13 cellular contexts compared by ENCODE assay signal in the genomic region with DNA sequence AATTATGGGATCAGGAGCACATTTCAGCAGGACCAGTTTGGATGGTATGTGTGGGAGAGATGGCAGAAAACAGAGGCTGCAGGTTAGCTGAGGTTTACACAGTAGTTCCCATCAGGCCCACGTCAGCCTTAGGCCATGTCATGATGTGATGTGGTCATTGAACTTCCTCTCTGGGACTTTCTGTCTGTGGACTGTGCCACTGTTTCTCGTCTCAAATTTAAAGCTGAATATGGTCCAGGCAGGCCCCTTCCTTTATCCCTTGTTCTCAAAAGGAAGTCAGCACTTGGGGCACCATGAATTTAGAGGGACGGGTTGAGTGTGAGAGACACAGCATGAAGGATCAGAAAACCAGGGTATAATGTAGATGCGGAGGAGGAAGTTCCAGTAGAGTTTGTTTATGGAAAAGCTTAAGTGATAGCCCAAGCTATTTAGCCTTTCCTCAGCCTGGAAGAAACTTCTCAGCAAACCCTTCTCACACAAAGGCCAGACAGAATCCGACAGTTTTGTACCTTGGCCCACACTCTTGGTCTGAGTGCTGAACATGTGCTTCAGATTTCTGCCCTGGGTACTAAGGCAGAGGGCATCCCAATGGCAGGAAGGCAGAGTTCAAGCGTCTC. TPM values are rescaled to one million over a fixed set of nuclear protein-coding genes. Genes with fewer than 3 reads are reported as not detected.
A peak's percentile ranks its signal among the peaks of the same experiment; 100 is the strongest.
DNase-seq lines count a peak whose midpoint lies in the region; ATAC-seq, FAIRE-seq and TF ChIP-seq lines count a peak whose summit lies in the region.
"Had no signal": no experiment of that assay in that cellular context is flagged by ENCODE, and none has a peak within 500 bp of the region (broad histone marks: within the 10 kb centered on the region; RNA-seq: fewer than 3 reads in every experiment).

No MANE protein-coding gene starts in this region.

- H3K4me3 Mint-ChIP-seq in HFFc6: peak overlapping the region; percentile 5; the same call in 1 of the 2 replicates
- no peak overlapping the region for H3K4me3 Mint-ChIP-seq in stimulated activated effector memory CD8-positive, alpha-beta T cell treated with anti-CD3 and anti-CD28 coated beads, Interleukin-12 subunit alpha, Interleukin-12 subunit beta, amount 100 ng/mL, for 72 hours
- H3K4me3 Mint-ChIP-seq: CD4-positive, CD25-positive, alpha-beta regulatory T cell had no signal

- no peak overlapping the region for H3K9ac ChIP-seq in HepG2 (ENCODE audit: insufficient read depth, low read depth, low read length)

- no peaks in the 10 kb centered on the region for H3K79me2 ChIP-seq in HepG2 (ENCODE audit: insufficient read depth, low read length)

- H3K27ac Mint-ChIP-seq in HFFc6: peak overlapping the region; percentile 58
- peak overlapping the region; percentile 43 for H3K27ac Mint-ChIP-seq in stimulated activated effector memory CD8-positive, alpha-beta T cell treated with anti-CD3 and anti-CD28 coated beads, Interleukin-12 subunit alpha, Interleukin-12 subunit beta, amount 100 ng/mL, for 72 hours
- H3K27ac Mint-ChIP-seq: CD4-positive, CD25-positive, alpha-beta regulatory T cell had no signal

- intact Hi-C loops in HepG2 (cut with micrococcal nuclease; ENCODE audit: unreplicated experiment): no loop called here

- H3K9me3 ChIP-seq in Peyer's patch: no peaks in the 10 kb centered on the region
- H3K9me3 ChIP-seq in HepG2 (ENCODE audit: low read length): no peaks in the 10 kb centered on the region

- 23% methylated on average over 6 of the region's 6 CpGs for WGBS in HepG2 (ENCODE audit: low lambda C conversion rate)

- H3K27ac ChIP-seq in Peyer's patch (peak overlapping the region; percentile 41 to 74 (median 56)), HepG2 (ENCODE audit: extremely low read length, insufficient read depth, low read length) (no peak overlapping the region)

- POLR2A ChIA-PET in HepG2 (lab: Yijun Ruan, JAX): interaction anchor here (2.4 kb wide), 1 partner anchor 15 kb away, joined by 18 read pairs; the partner anchor contains the start of gene SPRYD3
- POLR2A ChIA-PET in HEK293T (lab: Yijun Ruan, JAX): interaction anchor here (2.2 kb wide), 1 partner anchor 15 kb away, joined by 7 read pairs; the partner anchor contains the start of gene SPRYD3

- FAIRE-seq in HepG2 (lab: Jason Lieb, UNC): no peak

- H3K36me3 Mint-ChIP-seq in HFFc6 (ENCODE audit: low read depth): 0 out of 2 replicates have a peak, but pooled peaks cover 6% of the 10 kb centered on the region
- H3K36me3 Mint-ChIP-seq in stimulated activated effector memory CD8-positive, alpha-beta T cell treated with anti-CD3 and anti-CD28 coated beads, Interleukin-12 subunit alpha, Interleukin-12 subunit beta, amount 100 ng/mL, for 72 hours: peaks cover 4% of the 10 kb centered on the region
- H3K36me3 Mint-ChIP-seq: CD4-positive, CD25-positive, alpha-beta regulatory T cell had no signal

- peak overlapping the region; percentile 61 for H3K4me2 ChIP-seq in HepG2 (ENCODE audit: low read depth, low read length)

- TF ChIP-seq EP300 in HepG2 (IDR thresholded peaks at IDR 0.05; ENCODE audit: low read depth in 2 of 2, low read length in 2 of 2): no peak
- TF ChIP-seq EP300 in HepG2 (CRISPR knock-in tag; IDR thresholded peaks at IDR 0.05; ENCODE audit: borderline replicate concordance): no peak

- ATAC-seq in HepG2: no peak
- ATAC-seq in stimulated activated effector memory CD8-positive, alpha-beta T cell treated with anti-CD3 and anti-CD28 coated beads, Interleukin-12 subunit alpha, Interleukin-12 subunit beta, amount 100 ng/mL, for 72 hours: peak; percentile 22
- ATAC-seq in HG03460 (IDR thresholded peaks at IDR 0.05; ENCODE audit: unreplicated experiment): no peak
- ATAC-seq: Panc1 had no signal

- TF ChIP-seq CTCF in HFFc6 (IDR thresholded peaks at IDR 0.05): no peak
- no peak for TF ChIP-seq CTCF in Peyer's patch (IDR thresholded peaks at IDR 0.05)
- TF ChIP-seq CTCF in HepG2 (CRISPR knock-in tag; IDR thresholded peaks at IDR 0.05): no peak

- CTCF ChIA-PET in HepG2 (lab: Yijun Ruan, JAX; ENCODE audit: low intra/inter-chr PET ratio, low total read pairs) (no interaction called here), HEK293T (lab: Yijun Ruan, JAX) (interaction anchor here (1.2 kb wide), 2 partner anchors 18 to 28 kb away, joined by 4 to 5 read pairs; no protein-coding TSS in a partner anchor)

- H3K27me3 Mint-ChIP-seq in HFFc6 (ENCODE audit: insufficient read depth): peaks cover 5% of the 10 kb centered on the region; the same call in 1 of the 2 replicates

- no peak for TF ChIP-seq POLR2A in Peyer's patch (IDR thresholded peaks at IDR 0.05)
- no peak for TF ChIP-seq POLR2A in HepG2 (IDR thresholded peaks at IDR 0.05; ENCODE audit: insufficient read depth in 1 of 2, low read depth in 2 of 2, low read length in 2 of 2)

- no peaks in the 10 kb centered on the region for H3K9me3 Mint-ChIP-seq in HFFc6
- no peaks in the 10 kb centered on the region for H3K9me3 Mint-ChIP-seq in stimulated activated effector memory CD8-positive, alpha-beta T cell treated with anti-CD3 and anti-CD28 coated beads, Interleukin-12 subunit alpha, Interleukin-12 subunit beta, amount 100 ng/mL, for 72 hours

- peak overlapping the region; percentile 72 for H2AFZ ChIP-seq in HepG2 (ENCODE audit: low read length)

- in situ Hi-C loops in HepG2 (cut with HindIII; ENCODE audit: extremely low pct_ligation_motif_present, low pct_unique_long_range_greater_than_20kb): no loop called here

- TF ChIP-seq RAD21 in HepG2 (CRISPR knock-in tag; IDR thresholded peaks at IDR 0.05): no peak

- H3K4me3 ChIP-seq in Peyer's patch: no peak overlapping the region
- peak overlapping the region in 1 of 3 experiments; percentile 23; a peak in 1 of 6 replicates for H3K4me3 ChIP-seq in HepG2 (replicated peaks in 1 of 3; ENCODE audit: insufficient read depth in 1 of 3, low read depth in 2 of 3, low read length in 3 of 3)

- DNase-seq in HFFc6: no peak
- DNase-seq in Peyer's patch: no peak
- DNase-seq in HepG2 (ENCODE audit: low spot score): no peak
- no peak for DNase-seq in stimulated activated effector memory CD8-positive, alpha-beta T cell treated with anti-CD3 and anti-CD28 coated beads, Interleukin-12 subunit alpha, Interleukin-12 subunit beta, amount 100 ng/mL, for 72 hours (ENCODE audit: low spot score in 2 of 2)
- DNase-seq in occipital lobe (lab: John Stamatoyannopoulos, UW): no peak
- no peak for DNase-seq in HEK293T (ENCODE audit: extremely low spot score)
- DNase-seq in NCI-H526 (lab: John Stamatoyannopoulos, UW): no peak
- DNase-seq: CD4-positive, CD25-positive, alpha-beta regulatory T cell; kidney glomerular epithelial cell; NCI-H2171 had no signal

- H3K4me1 ChIP-seq in Peyer's patch (peaks cover 0 to 24% (median 2%) of the 10 kb centered on the region in 4 donors), HepG2 (ENCODE audit: insufficient read depth, low read length) (peaks cover 50% of the 10 kb centered on the region)

- BruUV-seq in HepG2 (replicated peaks; lab: Mats Ljungman, UMichigan): no TSS peak

- H3K27me3 ChIP-seq in Peyer's patch: no peaks in the 10 kb centered on the region
- H3K27me3 ChIP-seq in HepG2 (ENCODE audit: control insufficient read depth in 1 of 2, insufficient read depth in 2 of 2, low read length in 2 of 2): peaks cover 0 to 19% of the 10 kb centered on the region in 2 experiments; a peak in 3 of 5 replicates

- no peaks in the 10 kb centered on the region for H4K20me1 ChIP-seq in HepG2 (ENCODE audit: insufficient read depth, low read length)

- H3K36me3 ChIP-seq in Peyer's patch (no peaks in the 10 kb centered on the region), HepG2 (replicated peaks in 1 of 2; ENCODE audit: control insufficient read depth in 1 of 2, insufficient read depth in 2 of 2, low read length in 2 of 2) (no peaks in the 10 kb centered on the region)

- peaks cover 66% of the 10 kb centered on the region for H3K4me1 Mint-ChIP-seq in HFFc6 (ENCODE audit: low read depth)
- H3K4me1 Mint-ChIP-seq in stimulated activated effector memory CD8-positive, alpha-beta T cell treated with anti-CD3 and anti-CD28 coated beads, Interleukin-12 subunit alpha, Interleukin-12 subunit beta, amount 100 ng/mL, for 72 hours: peaks cover 28% of the 10 kb centered on the region

RNA-seq across cellular contexts. Expression of gene IGFBP6, which starts 3.6 kb away (rescaled TPM):
- 100 to 1,000 TPM; 317 to 444 (median 430) TPM for total RNA-seq in HFFc6 (2021; fragmentation: NEBNext Ultra II Directional; extraction: Animal tissue kit (Norgen Biotek cat#: 25700))
- 100 to 1,000 TPM in 2 of 4 donors, 10 to 100 TPM in 2; 68.5 to 191 (median 128) TPM for total RNA-seq in Peyer's patch
- 2.1 and 3.9 TPM in 2 replicates for total RNA-seq in HepG2 (2016; rRNA removed; fragmentation: Illumina TruSeq; extraction: Trizol)
- 5.3 and 5.9 TPM in 2 replicates for total RNA-seq in HepG2 (2016; cell fraction: cytosol; rRNA removed; fragmentation: Illumina TruSeq; extraction: Trizol; ENCODE audit: low read depth)
- 2.5 and 4.7 TPM in 2 replicates for total RNA-seq in HepG2 (2016; cell fraction: insoluble cytoplasmic fraction; rRNA removed; fragmentation: Illumina TruSeq; extraction: Trizol)
- total RNA-seq in HepG2 (2016; cell fraction: membrane; rRNA removed; fragmentation: Illumina TruSeq; extraction: Trizol): 3.3 and 3.5 TPM in 2 replicates
- total RNA-seq in HepG2 (2016; cell fraction: nucleus; rRNA removed; fragmentation: Illumina TruSeq; extraction: Trizol): 1.9 and 3.2 TPM in 2 replicates
- 22.6 and 25.2 TPM in 2 replicates for polyA plus RNA-seq in HepG2 (2011; rRNA removed)
- 19.0 and 41.0 TPM in 2 replicates for polyA plus RNA-seq in HepG2 (2011; cell fraction: cytosol; rRNA removed)
- 8.4 and 9.6 TPM in 2 replicates for polyA plus RNA-seq in HepG2 (2011; cell fraction: nucleus; rRNA removed)
- polyA plus RNA-seq in HepG2 (2012): 3.4 and 4.6 TPM in 2 replicates
- 4.2 and 5.7 TPM in 2 replicates for polyA plus RNA-seq in HepG2 (2016; cell fraction: cytosol; fragmentation: Illumina TruSeq; extraction: Trizol; ENCODE audit: low read depth)
- polyA plus RNA-seq in HepG2 (2016; cell fraction: insoluble cytoplasmic fraction; fragmentation: Illumina TruSeq; extraction: Trizol; ENCODE audit: low read depth): 2.0 and 2.4 TPM in 2 replicates
- 3.2 and 3.8 TPM in 2 replicates for polyA plus RNA-seq in HepG2 (2016; cell fraction: membrane; fragmentation: Illumina TruSeq; extraction: Trizol; ENCODE audit: low read depth)
- polyA plus RNA-seq in HepG2 (2016; cell fraction: nucleus; fragmentation: Illumina TruSeq; extraction: Trizol; ENCODE audit: insufficient read depth, low read depth): 5.4 and 7.5 TPM in 2 replicates
- polyA minus RNA-seq in HepG2 (2011; rRNA and poly(A)+ RNA removed; ENCODE audit: low replicate concordance): 9.0 and 27.1 TPM in 2 replicates
- polyA minus RNA-seq in HepG2 (2011; cell fraction: cytosol; rRNA and poly(A)+ RNA removed): 8.7 and 9.5 TPM in 2 replicates
- 0.77 and 1.6 TPM in 2 replicates for polyA minus RNA-seq in HepG2 (2011; cell fraction: nucleus; rRNA and poly(A)+ RNA removed)
- total RNA-seq in occipital lobe: 6.2 TPM
- total RNA-seq: CD4-positive, CD25-positive, alpha-beta regulatory T cell had no signal

RNA-seq across cellular contexts. Expression of gene SOAT2, which starts 9.4 kb away (rescaled TPM):
- total RNA-seq in HFFc6 (2021; fragmentation: NEBNext Ultra II Directional; extraction: Animal tissue kit (Norgen Biotek cat#: 25700)): under 1 TPM; 0.12 to 0.34 (median 0.18) TPM
- total RNA-seq in Peyer's patch: 10 to 100 TPM in 3 of 4 donors, not detected in 1; 13.3 to 55.0 (median 34.5) TPM
- total RNA-seq in HepG2 (2016; rRNA removed; fragmentation: Illumina TruSeq; extraction: Trizol): 6.1 and 14.9 TPM in 2 replicates
- 1.3 and 1.6 TPM in 2 replicates for total RNA-seq in HepG2 (2016; cell fraction: cytosol; rRNA removed; fragmentation: Illumina TruSeq; extraction: Trizol; ENCODE audit: low read depth)
- 5.1 and 14.3 TPM in 2 replicates for total RNA-seq in HepG2 (2016; cell fraction: insoluble cytoplasmic fraction; rRNA removed; fragmentation: Illumina TruSeq; extraction: Trizol)
- 3.9 and 5.2 TPM in 2 replicates for total RNA-seq in HepG2 (2016; cell fraction: membrane; rRNA removed; fragmentation: Illumina TruSeq; extraction: Trizol)
- total RNA-seq in HepG2 (2016; cell fraction: nucleus; rRNA removed; fragmentation: Illumina TruSeq; extraction: Trizol): 20.7 and 23.6 TPM in 2 replicates
- polyA plus RNA-seq in HepG2 (2011; rRNA removed): 108 and 131 TPM in 2 replicates
- 102 and 125 TPM in 2 replicates for polyA plus RNA-seq in HepG2 (2011; cell fraction: cytosol; rRNA removed)
- 476 and 502 TPM in 2 replicates for polyA plus RNA-seq in HepG2 (2011; cell fraction: nucleus; rRNA removed)
- polyA plus RNA-seq in HepG2 (2012): 40.7 and 74.1 TPM in 2 replicates
- polyA plus RNA-seq in HepG2 (2016; cell fraction: cytosol; fragmentation: Illumina TruSeq; extraction: Trizol; ENCODE audit: low read depth): 2.1 and 3.1 TPM in 2 replicates
- 8.4 and 8.5 TPM in 2 replicates for polyA plus RNA-seq in HepG2 (2016; cell fraction: insoluble cytoplasmic fraction; fragmentation: Illumina TruSeq; extraction: Trizol; ENCODE audit: low read depth)
- 3.3 and 4.5 TPM in 2 replicates for polyA plus RNA-seq in HepG2 (2016; cell fraction: membrane; fragmentation: Illumina TruSeq; extraction: Trizol; ENCODE audit: low read depth)
- polyA plus RNA-seq in HepG2 (2016; cell fraction: nucleus; fragmentation: Illumina TruSeq; extraction: Trizol; ENCODE audit: insufficient read depth, low read depth): 40.5 and 42.0 TPM in 2 replicates
- polyA minus RNA-seq in HepG2 (2011; rRNA and poly(A)+ RNA removed; ENCODE audit: low replicate concordance): 0.16 and 255 TPM in 2 replicates
- polyA minus RNA-seq in HepG2 (2011; cell fraction: cytosol; rRNA and poly(A)+ RNA removed): 39.8 and 42.8 TPM in 2 replicates
- 79.3 and 125 TPM in 2 replicates for polyA minus RNA-seq in HepG2 (2011; cell fraction: nucleus; rRNA and poly(A)+ RNA removed)
- total RNA-seq in occipital lobe: not detected
- total RNA-seq: omental fat pad had no signal
- polyA plus RNA-seq: CD4-positive, CD25-positive, alpha-beta regulatory T cell had no signal

RNA-seq across cellular contexts. Expression of gene SPRYD3, which starts 14.7 kb away (rescaled TPM):
- 10 to 100 TPM; 50.5 to 59.4 (median 54.9) TPM for total RNA-seq in HFFc6 (2021; fragmentation: NEBNext Ultra II Directional; extraction: Animal tissue kit (Norgen Biotek cat#: 25700))
- total RNA-seq in Peyer's patch: 10 to 100 TPM; 27.8 to 38.7 (median 34.8) TPM
- 9.0 and 9.2 TPM in 2 replicates for total RNA-seq in HepG2 (2016; rRNA removed; fragmentation: Illumina TruSeq; extraction: Trizol)
- total RNA-seq in HepG2 (2016; cell fraction: cytosol; rRNA removed; fragmentation: Illumina TruSeq; extraction: Trizol; ENCODE audit: low read depth): 0.79 and 1.3 TPM in 2 replicates
- 7.9 and 8.6 TPM in 2 replicates for total RNA-seq in HepG2 (2016; cell fraction: insoluble cytoplasmic fraction; rRNA removed; fragmentation: Illumina TruSeq; extraction: Trizol)
- total RNA-seq in HepG2 (2016; cell fraction: membrane; rRNA removed; fragmentation: Illumina TruSeq; extraction: Trizol): 2.8 and 3.1 TPM in 2 replicates
- 5.1 and 5.3 TPM in 2 replicates for total RNA-seq in HepG2 (2016; cell fraction: nucleus; rRNA removed; fragmentation: Illumina TruSeq; extraction: Trizol)
- polyA plus RNA-seq in HepG2 (2011; rRNA removed): 9.2 and 10.7 TPM in 2 replicates
- polyA plus RNA-seq in HepG2 (2011; cell fraction: cytosol; rRNA removed): 11.7 and 12.2 TPM in 2 replicates
- polyA plus RNA-seq in HepG2 (2011; cell fraction: nucleus; rRNA removed): 12.1 and 12.6 TPM in 2 replicates
- polyA plus RNA-seq in HepG2 (2012): 6.0 and 9.7 TPM in 2 replicates
- polyA plus RNA-seq in HepG2 (2016; cell fraction: cytosol; fragmentation: Illumina TruSeq; extraction: Trizol; ENCODE audit: low read depth): 0.86 and 1.1 TPM in 2 replicates
- 11.6 and 12.5 TPM in 2 replicates for polyA plus RNA-seq in HepG2 (2016; cell fraction: insoluble cytoplasmic fraction; fragmentation: Illumina TruSeq; extraction: Trizol; ENCODE audit: low read depth)
- polyA plus RNA-seq in HepG2 (2016; cell fraction: membrane; fragmentation: Illumina TruSeq; extraction: Trizol; ENCODE audit: low read depth): 2.0 and 3.3 TPM in 2 replicates
- 7.6 and 8.3 TPM in 2 replicates for polyA plus RNA-seq in HepG2 (2016; cell fraction: nucleus; fragmentation: Illumina TruSeq; extraction: Trizol; ENCODE audit: insufficient read depth, low read depth)
- 27.5 and 69.5 TPM in 2 replicates for polyA minus RNA-seq in HepG2 (2011; rRNA and poly(A)+ RNA removed; ENCODE audit: low replicate concordance)
- polyA minus RNA-seq in HepG2 (2011; cell fraction: cytosol; rRNA and poly(A)+ RNA removed): 8.3 and 10.6 TPM in 2 replicates
- 9.5 and 12.8 TPM in 2 replicates for polyA minus RNA-seq in HepG2 (2011; cell fraction: nucleus; rRNA and poly(A)+ RNA removed)
- 29.6 TPM for total RNA-seq in occipital lobe

RNA-seq across cellular contexts. Expression of gene TNS2, which starts 44.0 kb away (rescaled TPM):
- total RNA-seq in HFFc6 (2021; fragmentation: NEBNext Ultra II Directional; extraction: Animal tissue kit (Norgen Biotek cat#: 25700)): 10 to 100 TPM; 44.3 to 69.2 (median 58.9) TPM
- total RNA-seq in Peyer's patch (100 to 1,000 TPM in 3 of 4 donors, 10 to 100 TPM in 1; 29.2 to 274 (median 154) TPM), HepG2 (2016; rRNA removed; fragmentation: Illumina TruSeq; extraction: Trizol) (3.2 and 8.9 TPM in 2 replicates), occipital lobe (11.1 TPM)
- total RNA-seq in HepG2 (2016; cell fraction: cytosol; rRNA removed; fragmentation: Illumina TruSeq; extraction: Trizol; ENCODE audit: low read depth): 3.1 and 5.0 TPM in 2 replicates
- total RNA-seq in HepG2 (2016; cell fraction: insoluble cytoplasmic fraction; rRNA removed; fragmentation: Illumina TruSeq; extraction: Trizol): 2.8 and 9.5 TPM in 2 replicates
- total RNA-seq in HepG2 (2016; cell fraction: membrane; rRNA removed; fragmentation: Illumina TruSeq; extraction: Trizol): 3.1 and 3.8 TPM in 2 replicates
- total RNA-seq in HepG2 (2016; cell fraction: nucleus; rRNA removed; fragmentation: Illumina TruSeq; extraction: Trizol): 13.3 and 14.8 TPM in 2 replicates
- 18.0 and 20.4 TPM in 2 replicates for polyA plus RNA-seq in HepG2 (2011; rRNA removed)
- polyA plus RNA-seq in HepG2 (2011; cell fraction: cytosol; rRNA removed): 3.9 and 6.8 TPM in 2 replicates
- 181 and 258 TPM in 2 replicates for polyA plus RNA-seq in HepG2 (2011; cell fraction: nucleus; rRNA removed)
- polyA plus RNA-seq in HepG2 (2012): 13.0 and 15.3 TPM in 2 replicates
- polyA plus RNA-seq in HepG2 (2016; cell fraction: cytosol; fragmentation: Illumina TruSeq; extraction: Trizol; ENCODE audit: low read depth): 0.96 and 1.4 TPM in 2 replicates
- polyA plus RNA-seq in HepG2 (2016; cell fraction: insoluble cytoplasmic fraction; fragmentation: Illumina TruSeq; extraction: Trizol; ENCODE audit: low read depth): 5.7 and 8.2 TPM in 2 replicates
- polyA plus RNA-seq in HepG2 (2016; cell fraction: membrane; fragmentation: Illumina TruSeq; extraction: Trizol; ENCODE audit: low read depth): 2.0 and 4.2 TPM in 2 replicates
- 34.1 and 49.0 TPM in 2 replicates for polyA plus RNA-seq in HepG2 (2016; cell fraction: nucleus; fragmentation: Illumina TruSeq; extraction: Trizol; ENCODE audit: insufficient read depth, low read depth)
- polyA minus RNA-seq in HepG2 (2011; rRNA and poly(A)+ RNA removed; ENCODE audit: low replicate concordance): 34.0 and 38.3 TPM in 2 replicates
- 9.9 and 10.3 TPM in 2 replicates for polyA minus RNA-seq in HepG2 (2011; cell fraction: cytosol; rRNA and poly(A)+ RNA removed)
- 63.8 and 80.3 TPM in 2 replicates for polyA minus RNA-seq in HepG2 (2011; cell fraction: nucleus; rRNA and poly(A)+ RNA removed)
